11 cellular contexts compared by ENCODE assay signal in the genomic region with DNA sequence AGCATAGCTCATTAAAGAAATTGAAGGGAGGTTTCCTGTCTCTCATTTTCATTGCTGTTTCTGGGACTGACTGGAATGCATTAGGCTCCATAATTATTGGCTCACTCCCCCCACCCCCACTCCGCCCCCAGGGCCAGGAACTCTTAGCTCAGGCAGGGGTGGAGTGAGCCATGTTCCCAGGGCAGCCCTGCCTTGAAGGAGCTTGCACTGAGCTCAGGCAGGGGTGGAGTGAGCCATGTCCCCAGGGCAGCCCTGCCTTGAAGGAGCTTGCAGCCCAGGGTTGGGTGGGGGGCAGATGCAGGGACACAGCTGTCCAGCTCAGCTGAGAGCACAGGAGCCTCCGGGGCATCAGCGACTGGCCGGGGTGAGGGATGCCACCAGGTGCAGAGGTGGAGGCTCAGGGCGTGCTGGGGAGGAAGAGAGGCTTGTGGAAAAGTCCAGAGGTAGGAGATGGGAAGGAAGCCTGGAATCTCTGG. TPM values are rescaled to one million over a fixed set of nuclear protein-coding genes. Genes with fewer than 3 reads are reported as not detected.
DNase-seq lines count a peak whose midpoint lies in the region; ATAC-seq, FAIRE-seq and TF ChIP-seq lines count a peak whose summit lies in the region.
"Had no signal": no experiment of that assay in that cellular context is flagged by ENCODE, and none has a peak within 500 bp of the region (broad histone marks: within the 10 kb centered on the region; RNA-seq: fewer than 3 reads in every experiment).

No MANE protein-coding gene starts in this region.

- POLR2A ChIA-PET in OCI-LY7 (lab: Charles Lee) (no interaction called here), T-cell (lab: Charles Lee) (no interaction called here)

- no peak overlapping the region for H3K4me3 Mint-ChIP-seq in activated naive CD4-positive, alpha-beta T cell treated with anti-CD3 and anti-CD28 coated beads, Interleukin-2, amount 10 ng/mL, durations not matched to agents 7 days and 5 days
- H3K4me3 Mint-ChIP-seq in memory B cell (no peak overlapping the region), type B pancreatic cell (peak overlapping the region; percentile 54), T-cell (no peak overlapping the region)

- H3K4me1 Mint-ChIP-seq in activated naive CD4-positive, alpha-beta T cell treated with anti-CD3 and anti-CD28 coated beads, Interleukin-2, amount 10 ng/mL, durations not matched to agents 7 days and 5 days, result no peaks in the 10 kb centered on the region
- H3K4me1 Mint-ChIP-seq in memory B cell (no peaks in the 10 kb centered on the region), type B pancreatic cell (ENCODE audit: unreplicated experiment) (peaks cover 38% of the 10 kb centered on the region), T-cell (peaks cover 4 to 10% (median 7%) of the 10 kb centered on the region in 3 donors)

- CTCF ChIA-PET in activated naive CD4-positive, alpha-beta T cell treated with anti-CD3 and anti-CD28 coated beads, Interleukin-2, amount 10 ng/mL, durations not matched to agents 7 days and 5 days (lab: Charles Lee), result interaction anchor here (1.3 kb wide), 1 partner anchor 11 kb away, joined by 3 read pairs; no protein-coding TSS in a partner anchor
- CTCF ChIA-PET in OCI-LY7 (lab: Charles Lee; ENCODE audit: unreplicated experiment) (no interaction called here), T-cell (lab: Charles Lee) (no interaction called here)

- no peak overlapping the region for H2AFZ ChIP-seq in OCI-LY7 (ENCODE audit: low read length)

- no peaks in the 10 kb centered on the region for H3K9me2 ChIP-seq in OCI-LY7 (ENCODE audit: insufficient read depth, low read length)

- BruUV-seq in OCI-LY7 (replicated peaks; lab: Mats Ljungman, UMichigan), result no TSS peak

- no peak for TF ChIP-seq CTCF in epithelial cell of esophagus (IDR thresholded peaks at IDR 0.05; ENCODE audit: insufficient read depth, low read depth, low read length, missing control alignments)
- TF ChIP-seq CTCF in type B pancreatic cell (conservative IDR thresholded peaks at IDR 0.05), result no peak
- TF ChIP-seq CTCF in OCI-LY7 (conservative IDR thresholded peaks at IDR 0.05; ENCODE audit: low read length), result no peak

- H3K27me3 Mint-ChIP-seq in activated naive CD4-positive, alpha-beta T cell treated with anti-CD3 and anti-CD28 coated beads, Interleukin-2, amount 10 ng/mL, durations not matched to agents 7 days and 5 days, result no peaks in the 10 kb centered on the region
- no peaks in the 10 kb centered on the region for H3K27me3 Mint-ChIP-seq in memory B cell
- H3K27me3 Mint-ChIP-seq in type B pancreatic cell, result no peaks in the 10 kb centered on the region
- H3K27me3 Mint-ChIP-seq in T-cell, result no peaks in the 10 kb centered on the region

- H3K4me1 ChIP-seq in OCI-LY7 (ENCODE audit: insufficient read depth, low read length, poor library complexity, severe bottlenecking), result no peaks in the 10 kb centered on the region

- intact Hi-C loops in OCI-LY7 (cut with micrococcal nuclease; ENCODE audit: unreplicated experiment), result no loop called here

- FAIRE-seq in GM12892 (lab: Jason Lieb, UNC), result no peak

- no peaks in the 10 kb centered on the region for H3K9me3 Mint-ChIP-seq in activated naive CD4-positive, alpha-beta T cell treated with anti-CD3 and anti-CD28 coated beads, Interleukin-2, amount 50 U/mL, for 72 hours
- peaks cover 10% of the 10 kb centered on the region for H3K9me3 Mint-ChIP-seq in activated naive CD4-positive, alpha-beta T cell treated with anti-CD3 and anti-CD28 coated beads, Interleukin-2, amount 10 ng/mL, durations not matched to agents 7 days and 5 days
- H3K9me3 Mint-ChIP-seq in memory B cell, result no peaks in the 10 kb centered on the region
- H3K9me3 Mint-ChIP-seq in type B pancreatic cell, result peaks cover 8% of the 10 kb centered on the region
- no peaks in the 10 kb centered on the region for H3K9me3 Mint-ChIP-seq in T-cell

- no peaks in the 10 kb centered on the region for H4K20me1 ChIP-seq in OCI-LY7 (ENCODE audit: insufficient read depth, low read length)

- peaks cover 9 to 10% of the 10 kb centered on the region in 2 donors for H3K36me3 Mint-ChIP-seq in activated naive CD4-positive, alpha-beta T cell treated with anti-CD3 and anti-CD28 coated beads, Interleukin-2, amount 50 U/mL, for 72 hours
- peaks cover 13% of the 10 kb centered on the region for H3K36me3 Mint-ChIP-seq in activated naive CD4-positive, alpha-beta T cell treated with anti-CD3 and anti-CD28 coated beads, Interleukin-2, amount 10 ng/mL, durations not matched to agents 7 days and 5 days
- H3K36me3 Mint-ChIP-seq in memory B cell (peaks cover 17% of the 10 kb centered on the region), type B pancreatic cell (peaks cover 18% of the 10 kb centered on the region), T-cell (peaks cover 21% of the 10 kb centered on the region)

- no peaks in the 10 kb centered on the region for H3K36me3 ChIP-seq in OCI-LY7 (ENCODE audit: insufficient read depth, low read length)

- no peak overlapping the region for H3K4me2 ChIP-seq in OCI-LY7 (ENCODE audit: low read length)

- peak in 1 of 2 donors; percentile 16 for DNase-seq in activated naive CD4-positive, alpha-beta T cell treated with anti-CD3 and anti-CD28 coated beads, Interleukin-2, amount 50 U/mL, for 72 hours (ENCODE audit: low spot score in 2 of 2)
- DNase-seq in activated naive CD4-positive, alpha-beta T cell treated with anti-CD3 and anti-CD28 coated beads, Interleukin-2, amount 10 ng/mL, durations not matched to agents 7 days and 5 days, result no peak
- DNase-seq in epithelial cell of esophagus (ENCODE audit: low read depth) (peak; percentile 30), memory B cell (ENCODE audit: low spot score in 2 of 2) (no peak), type B pancreatic cell (ENCODE audit: extremely low spot score, unreplicated experiment) (peak; percentile 62), GM12892 (ENCODE audit: insufficient read length) (no peak), OCI-LY7 (ENCODE audit: low spot score) (no peak), T-cell (no peak)
- DNase-seq: NCI-H2171 treated with DMSO at 0.1 percent for 48 hours, upper lobe of left lung had no signal

- H3K79me2 ChIP-seq in OCI-LY7 (ENCODE audit: insufficient read depth, low read depth, low read length), result no peaks in the 10 kb centered on the region

- ATAC-seq in activated naive CD4-positive, alpha-beta T cell treated with anti-CD3 and anti-CD28 coated beads, Interleukin-2, amount 50 U/mL, for 72 hours, result no peak
- ATAC-seq in memory B cell (ENCODE audit: low read depth) (no peak), T-cell (replicated peaks in 1 of 4) (no peak)
- ATAC-seq: left colon had no signal

- H3K27ac ChIP-seq in OCI-LY7 (ENCODE audit: low read depth, low read length, poor library complexity, severe bottlenecking), result no peak overlapping the region

- peak overlapping the region; percentile 66 to 72 for H3K27ac Mint-ChIP-seq in activated naive CD4-positive, alpha-beta T cell treated with anti-CD3 and anti-CD28 coated beads, Interleukin-2, amount 50 U/mL, for 72 hours
- H3K27ac Mint-ChIP-seq in activated naive CD4-positive, alpha-beta T cell treated with anti-CD3 and anti-CD28 coated beads, Interleukin-2, amount 10 ng/mL, durations not matched to agents 7 days and 5 days, result no peak overlapping the region
- peak overlapping the region; percentile 50 for H3K27ac Mint-ChIP-seq in memory B cell
- peak overlapping the region; percentile 79 for H3K27ac Mint-ChIP-seq in type B pancreatic cell
- H3K27ac Mint-ChIP-seq in T-cell, result no peak overlapping the region

- no peak overlapping the region for H3K4me3 ChIP-seq in epithelial cell of esophagus (ENCODE audit: low read length)
- H3K4me3 ChIP-seq in OCI-LY7 (ENCODE audit: low read depth, low read length, poor library complexity, severe bottlenecking), result no peak overlapping the region
- H3K4me3 ChIP-seq: upper lobe of left lung had no signal

- H3K9me3 ChIP-seq in OCI-LY7 (ENCODE audit: low read length), result no peaks in the 10 kb centered on the region

- no peak for TF ChIP-seq POLR2A in GM12892 (IDR thresholded peaks at IDR 0.05; ENCODE audit: low read depth, low read length)

RNA-seq across cellular contexts. Expression of a gene that starts 39.1 kb away (rescaled TPM):
- 100 to 1,000 TPM in 1 of 2 donors, 10 to 100 TPM in 1; 95.1 to 173 TPM for total RNA-seq in activated naive CD4-positive, alpha-beta T cell treated with anti-CD3 and anti-CD28 coated beads, Interleukin-2, amount 50 U/mL, for 72 hours
- total RNA-seq in type B pancreatic cell (ENCODE audit: low replicate concordance) (78.4 and 78.8 TPM in 2 replicates), OCI-LY7 (2022) (111 and 119 TPM in 2 replicates), T-cell (10 to 100 TPM; 25.8 to 38.3 (median 34.1) TPM)
- polyA plus RNA-seq in GM12892 (2012; ENCODE audit: missing spikeins), result 142 TPM
- total RNA-seq in OCI-LY7 (2014; rRNA removed; shearing (Covaris generic)), result 81.2 and 87.9 TPM in 2 replicates

RNA-seq across cellular contexts. Expression of a gene that starts 55.0 kb away (rescaled TPM):
- 10 to 100 TPM; 18.9 to 36.5 TPM for total RNA-seq in activated naive CD4-positive, alpha-beta T cell treated with anti-CD3 and anti-CD28 coated beads, Interleukin-2, amount 50 U/mL, for 72 hours
- total RNA-seq in type B pancreatic cell (ENCODE audit: low replicate concordance), result 17.2 and 29.2 TPM in 2 replicates
- 8.8 TPM for polyA plus RNA-seq in GM12892 (2012; ENCODE audit: missing spikeins)
- total RNA-seq in OCI-LY7 (2014; rRNA removed; shearing (Covaris generic)), result 9.2 and 13.4 TPM in 2 replicates
- total RNA-seq in OCI-LY7 (2022), result 12.8 and 16.5 TPM in 2 replicates
- 10 to 100 TPM; 18.7 to 27.7 (median 25.3) TPM for total RNA-seq in T-cell

Comparison
In these comparisons a context has a peak if more than half of its experiments do, and no peak if none do; other contexts are left out.
1. H3K27ac Mint-ChIP-seq: peak in activated naive CD4-positive, alpha-beta T cell treated with anti-CD3 and anti-CD28 coated beads, Interleukin-2, amount 50 U/mL, for 72 hours (2 of 2), memory B cell (single experiment) and type B pancreatic cell (single experiment); none in activated naive CD4-positive, alpha-beta T cell treated with anti-CD3 and anti-CD28 coated beads, Interleukin-2, amount 10 ng/mL, durations not matched to agents 7 days and 5 days (single experiment) and T-cell (0 of 2).
2. DNase-seq: peak in epithelial cell of esophagus (single experiment) and type B pancreatic cell (single experiment); none in activated naive CD4-positive, alpha-beta T cell treated with anti-CD3 and anti-CD28 coated beads, Interleukin-2, amount 10 ng/mL, durations not matched to agents 7 days and 5 days (single experiment), memory B cell (0 of 2), GM12892 (single experiment), OCI-LY7 (single experiment) and T-cell (0 of 34).